In the genomic region with DNA sequence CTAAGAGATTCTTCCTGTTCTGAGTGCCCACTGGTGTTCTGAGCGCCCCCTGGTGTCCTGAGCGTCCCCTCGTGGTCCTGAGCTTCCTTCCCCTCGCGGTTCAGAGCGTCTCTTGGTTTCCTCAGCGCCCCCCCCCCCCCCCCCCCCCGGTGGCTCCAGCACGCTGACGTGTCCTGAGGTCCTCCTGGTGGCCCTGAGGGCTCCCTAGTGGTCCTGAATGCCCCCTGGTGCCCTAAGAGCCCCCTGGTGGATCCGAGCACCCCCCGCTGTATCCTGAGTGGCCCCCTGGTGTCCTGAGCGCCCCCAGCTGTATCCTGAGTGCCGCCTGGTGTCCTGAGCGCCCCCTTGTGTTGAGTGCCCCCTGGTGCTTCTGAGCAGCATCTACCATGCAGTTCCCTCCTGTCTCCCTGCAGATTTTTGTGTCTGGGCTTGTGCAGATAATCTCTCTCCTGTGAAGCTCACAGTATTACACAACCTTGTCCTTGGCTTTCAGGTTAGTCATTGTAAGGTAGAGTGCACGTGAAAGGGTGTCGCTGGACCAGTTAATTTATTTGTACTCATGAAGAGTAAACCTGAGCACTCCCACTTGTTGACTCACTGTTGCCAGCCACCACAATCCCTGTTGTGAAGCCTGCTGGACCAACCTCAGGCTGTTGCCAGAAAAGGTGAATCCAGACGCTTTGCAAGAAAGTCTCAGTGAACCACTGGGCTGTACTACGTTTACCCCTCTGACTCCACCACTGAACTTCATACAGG, we compare ENCODE assay signal across 8 cellular contexts.
A peak's percentile ranks its signal among the peaks of the same experiment; 100 is the strongest.
DNase-seq lines count a peak whose midpoint lies in the region; ATAC-seq, FAIRE-seq and TF ChIP-seq lines count a peak whose summit lies in the region.

No MANE protein-coding gene starts in this region.

- no peak overlapping the region for H3K27ac ChIP-seq in CD8-positive, alpha-beta memory T cell (ENCODE audit: low read depth, low read length)
- H3K27ac ChIP-seq in GM12878 (ENCODE audit: control insufficient read depth, insufficient read depth) = peak overlapping the region; percentile 18; the same call in 1 of the 2 replicates

- H3K4me3 Mint-ChIP-seq in CD8-positive, alpha-beta memory T cell = peak overlapping the region in 4 of 7 donors; percentile 19 to 71 (median 40)

- RAD21 ChIA-PET in GM12878 (lab: Charles Lee; ENCODE audit: unreplicated experiment) = interaction anchor here (0.6 kb wide), 2 partner anchors 94 to 164 kb away, joined by 3 to 4 read pairs; no protein-coding TSS in a partner anchor

- H3K36me3 Mint-ChIP-seq in CD8-positive, alpha-beta memory T cell = no peaks in the 10 kb centered on the region

- no peaks in the 10 kb centered on the region for H3K27me3 ChIP-seq in CD8-positive, alpha-beta memory T cell (ENCODE audit: insufficient read depth, low read length, poor library complexity, severe bottlenecking)
- H3K27me3 ChIP-seq in GM12878 (replicated peaks in 1 of 2; ENCODE audit: control insufficient read depth in 2 of 2, insufficient read depth in 2 of 2, low read length in 1 of 2) = no peaks in the 10 kb centered on the region

- no peaks in the 10 kb centered on the region for H3K9me3 Mint-ChIP-seq in CD8-positive, alpha-beta memory T cell

- H3K27me3 Mint-ChIP-seq in CD8-positive, alpha-beta memory T cell = peaks cover 0 to 2% of the 10 kb centered on the region in 2 donors

- 3% methylated on average over 14 of the region's 19 CpGs for WGBS in GM12878 (ENCODE audit: insufficient coverage, insufficient replicate concordance, low lambda C conversion rate, missing lambda C conversion rate)

- H3K27ac Mint-ChIP-seq in CD8-positive, alpha-beta memory T cell = no peak overlapping the region

- H3K9me3 ChIP-seq in CD8-positive, alpha-beta memory T cell (ENCODE audit: low read length) = no peaks in the 10 kb centered on the region
- H3K9me3 ChIP-seq in GM12878 (replicated peaks; ENCODE audit: control insufficient read depth, insufficient read depth, low read length) = no peaks in the 10 kb centered on the region

- POLR2A ChIA-PET in CD8-positive, alpha-beta memory T cell (lab: Charles Lee) = interaction anchor here (0.6 kb wide), 1 partner anchor 18 kb away, joined by 4 read pairs; no protein-coding TSS in a partner anchor
- POLR2A ChIA-PET in GM12878 (lab: Charles Lee) = no interaction called here

- CTCF ChIA-PET in CD8-positive, alpha-beta memory T cell (lab: Charles Lee) = interaction anchor here (0.8 to 1.3 kb wide), 4 partner anchors 11 to 46 kb away, joined by 3 to 10 read pairs (median 3); no protein-coding TSS in a partner anchor
- CTCF ChIA-PET in GM12878 (lab: Yijun Ruan, JAX) = interaction anchor here (0.6 to 3.4 kb wide), 15 partner anchors 11 to 277 kb away, joined by 3 to 20 read pairs (median 4); no protein-coding TSS in a partner anchor

- H3K36me3 ChIP-seq in CD8-positive, alpha-beta memory T cell (ENCODE audit: insufficient read depth, low read length) = no peaks in the 10 kb centered on the region
- H3K36me3 ChIP-seq in GM12878 (ENCODE audit: control insufficient read depth in 2 of 2, insufficient read depth in 2 of 2, low read length in 1 of 2) = no peaks in the 10 kb centered on the region

- no peaks in the 10 kb centered on the region for H4K20me1 ChIP-seq in GM12878 (ENCODE audit: control insufficient read depth, insufficient read depth)

- no peak for TF ChIP-seq POLR2A in GM12878 (IDR thresholded peaks at IDR 0.05; ENCODE audit: low read depth, low read length)

- peaks cover 19 to 31% (median 26%) of the 10 kb centered on the region in 3 donors for H3K4me1 Mint-ChIP-seq in CD8-positive, alpha-beta memory T cell

- ATAC-seq in HG02678 (IDR thresholded peaks at IDR 0.05; ENCODE audit: unreplicated experiment) (peak; percentile 43), GM12878 (peak; percentile 28), GM21360 (IDR thresholded peaks at IDR 0.05; ENCODE audit: unreplicated experiment) (no peak)

- TF ChIP-seq RAD21 in GM12878 (IDR thresholded peaks at IDR 0.05; ENCODE audit: insufficient read depth, low read depth, low read length) = 0 out of 2 replicates have a peak, but pooled peaks have one; percentile 16

- FAIRE-seq in GM12878 (lab: Jason Lieb, UNC) = peak; percentile 66

- no TSS peak for BruUV-seq in GM12878 (replicated peaks; lab: Mats Ljungman, UMichigan)

- H3K4me3 ChIP-seq in CD8-positive, alpha-beta memory T cell (ENCODE audit: low read length) = no peak overlapping the region
- H3K4me3 ChIP-seq in GM12878 = no peak overlapping the region

- no peaks in the 10 kb centered on the region for H3K79me2 ChIP-seq in GM12878 (ENCODE audit: control insufficient read depth, insufficient read depth, low read length)

- peaks cover 9% of the 10 kb centered on the region for H3K4me1 ChIP-seq in CD8-positive, alpha-beta memory T cell (ENCODE audit: insufficient read depth, low read length)
- H3K4me1 ChIP-seq in GM12878 (ENCODE audit: control insufficient read depth, insufficient read depth, low read length) = peaks cover 6% of the 10 kb centered on the region

- intact Hi-C loops in GM12878 (cut with micrococcal nuclease; ENCODE audit: unreplicated experiment) = no loop called here

- in situ Hi-C loops in GM12878 (cut with MboI) = no loop called here

- H3K4me2 ChIP-seq in GM12878 (ENCODE audit: control insufficient read depth, insufficient read depth) = no peak overlapping the region

- peak overlapping the region; percentile 81 for H2AFZ ChIP-seq in GM12878 (ENCODE audit: control insufficient read depth, low read depth, low read length)

- SMC1A ChIA-PET in GM12878 (lab: Charles Lee; ENCODE audit: uncharacterized antibody, unreplicated experiment) = no interaction called here

- DNase-seq in CD8-positive, alpha-beta memory T cell = peak; percentile 47 to 79 (median 54)
- DNase-seq in T-helper 2 cell = peak; percentile 26 to 79 (median 41)
- no peak for DNase-seq in GM12878 (ENCODE audit: low read depth, low spot score)
- peak; percentile 55 to 61 for DNase-seq in stimulated activated CD8-positive, alpha-beta memory T cell treated with anti-CD3 and anti-CD28 coated beads, Interleukin-2, amount 100 ng/mL, for 48 hours (ENCODE audit: low read depth in 2 of 2)
- DNase-seq in putamen (ENCODE audit: low spot score) = no peak
- DNase-seq in HuH-7.5 (ENCODE audit: low spot score) = no peak

- no peak for TF ChIP-seq EP300 in GM12878 (IDR thresholded peaks at IDR 0.05; ENCODE audit: borderline replicate concordance in 1 of 2, control insufficient read depth in 1 of 2, low read depth in 2 of 2, low read length in 2 of 2)

- H3K9ac ChIP-seq in GM12878 (ENCODE audit: control insufficient read depth, insufficient read depth, low read length) = no peak overlapping the region

- TF ChIP-seq CTCF in GM12878 (IDR thresholded peaks at IDR 0.05 in 2 of 3, conservative IDR thresholded peaks at IDR 0.05 in 1 of 3; ENCODE audit: control insufficient read depth in 2 of 3, extremely low read depth in 1 of 3, insufficient read depth in 1 of 3, low read depth in 3 of 3, low read length in 3 of 3) = peak; percentile 66 to 75 (median 68)

TF ChIP-seq in GM12878, 131 proteins besides CTCF, POLR2A, EP300 and RAD21:
- TF ChIP-seq SMC3 (IDR thresholded peaks at IDR 0.05; ENCODE audit: borderline replicate concordance, low read length) (0 out of 2 replicates have a peak, but pooled peaks have one; percentile 6), PAX8 (IDR thresholded peaks at IDR 0.05) (no peak), CHD4 (IDR thresholded peaks at IDR 0.05) (no peak), MTA3 (IDR thresholded peaks at IDR 0.05; ENCODE audit: borderline replicate concordance, low read length) (no peak), FOXM1 (IDR thresholded peaks at IDR 0.05; ENCODE audit: low read depth, low read length) (no peak), FOS (IDR thresholded peaks at IDR 0.05; ENCODE audit: borderline replicate concordance, extremely low read depth, insufficient read length) (no peak), NR2F1 (conservative IDR thresholded peaks at IDR 0.05) (no peak), CREB1 (IDR thresholded peaks at IDR 0.05; ENCODE audit: low read depth) (peak; percentile 15; the same call in 1 of the 2 replicates)
- TF ChIP-seq, protein P1, sequence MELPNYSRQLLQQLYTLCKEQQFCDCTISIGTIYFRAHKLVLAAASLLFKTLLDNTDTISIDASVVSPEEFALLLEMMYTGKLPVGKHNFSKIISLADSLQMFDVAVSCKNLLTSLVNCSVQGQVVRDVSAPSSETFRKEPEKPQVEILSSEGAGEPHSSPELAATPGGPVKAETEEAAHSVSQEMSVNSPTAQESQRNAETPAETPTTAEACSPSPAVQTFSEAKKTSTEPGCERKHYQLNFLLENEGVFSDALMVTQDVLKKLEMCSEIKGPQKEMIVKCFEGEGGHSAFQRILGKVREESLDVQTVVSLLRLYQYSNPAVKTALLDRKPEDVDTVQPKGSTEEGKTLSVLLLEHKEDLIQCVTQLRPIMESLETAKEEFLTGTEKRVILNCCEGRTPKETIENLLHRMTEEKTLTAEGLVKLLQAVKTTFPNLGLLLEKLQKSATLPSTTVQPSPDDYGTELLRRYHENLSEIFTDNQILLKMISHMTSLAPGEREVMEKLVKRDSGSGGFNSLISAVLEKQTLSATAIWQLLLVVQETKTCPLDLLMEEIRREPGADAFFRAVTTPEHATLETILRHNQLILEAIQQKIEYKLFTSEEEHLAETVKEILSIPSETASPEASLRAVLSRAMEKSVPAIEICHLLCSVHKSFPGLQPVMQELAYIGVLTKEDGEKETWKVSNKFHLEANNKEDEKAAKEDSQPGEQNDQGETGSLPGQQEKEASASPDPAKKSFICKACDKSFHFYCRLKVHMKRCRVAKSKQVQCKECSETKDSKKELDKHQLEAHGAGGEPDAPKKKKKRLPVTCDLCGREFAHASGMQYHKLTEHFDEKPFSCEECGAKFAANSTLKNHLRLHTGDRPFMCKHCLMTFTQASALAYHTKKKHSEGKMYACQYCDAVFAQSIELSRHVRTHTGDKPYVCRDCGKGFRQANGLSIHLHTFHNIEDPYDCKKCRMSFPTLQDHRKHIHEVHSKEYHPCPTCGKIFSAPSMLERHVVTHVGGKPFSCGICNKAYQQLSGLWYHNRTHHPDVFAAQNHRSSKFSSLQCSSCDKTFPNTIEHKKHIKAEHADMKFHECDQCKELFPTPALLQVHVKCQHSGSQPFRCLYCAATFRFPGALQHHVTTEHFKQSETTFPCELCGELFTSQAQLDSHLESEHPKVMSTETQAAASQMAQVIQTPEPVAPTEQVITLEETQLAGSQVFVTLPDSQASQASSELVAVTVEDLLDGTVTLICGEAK (IDR thresholded peaks at IDR 0.05; ENCODE audit: borderline replicate concordance) = no peak

Comparison
In these comparisons a context has a peak if more than half of its experiments do, and no peak if none do; other contexts are left out.
1. DNase-seq: peak in CD8-positive, alpha-beta memory T cell (5 of 5), T-helper 2 cell (5 of 5) and stimulated activated CD8-positive, alpha-beta memory T cell treated with anti-CD3 and anti-CD28 coated beads, Interleukin-2, amount 100 ng/mL, for 48 hours (2 of 2); none in GM12878 (single experiment), putamen (single experiment) and HuH-7.5 (single experiment).